26 cellular contexts compared by ENCODE assay signal in the genomic region with DNA sequence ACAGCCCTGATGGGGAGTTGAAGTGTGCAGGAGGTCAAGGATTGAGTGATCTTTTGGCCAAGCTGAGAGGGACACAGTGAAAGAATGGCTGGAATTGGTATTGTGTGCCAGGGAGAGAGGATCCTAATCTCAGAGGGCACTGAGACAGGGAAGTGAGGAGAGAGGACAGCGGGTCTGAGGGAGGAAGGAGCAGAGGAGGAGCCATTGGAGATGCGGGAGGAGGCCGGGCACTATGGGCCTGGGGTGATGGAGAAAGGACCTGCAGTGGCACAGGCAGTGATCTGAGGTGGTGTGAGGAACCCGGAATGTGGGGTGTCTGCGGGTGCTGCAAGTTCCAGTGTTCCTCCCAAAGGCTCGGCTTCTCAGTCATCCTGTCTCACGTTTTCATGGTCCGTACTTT. TPM values are rescaled to one million over a fixed set of nuclear protein-coding genes. Genes with fewer than 3 reads are reported as not detected.
DNase-seq lines count a peak whose midpoint lies in the region; ATAC-seq and TF ChIP-seq lines count a peak whose summit lies in the region.
"Had no signal": no experiment of that assay in that cellular context is flagged by ENCODE, and none has a peak within 500 bp of the region (broad histone marks: within the 10 kb centered on the region; RNA-seq: fewer than 3 reads in every experiment).

No MANE protein-coding gene starts in this region.

- H3K27ac Mint-ChIP-seq in activated naive CD8-positive, alpha-beta T cell treated with anti-CD3 and anti-CD28 coated beads, Interleukin-2, amount 10 ng/mL, durations not matched to agents 7 days and 5 days, result no peak overlapping the region
- H3K27ac Mint-ChIP-seq in naive thymus-derived CD4-positive, alpha-beta T cell, result peak overlapping the region in 7 of 9 donors; percentile 2 to 86 (median 31)

- peak overlapping the region; percentile 29 for H3K4me3 Mint-ChIP-seq in activated naive CD8-positive, alpha-beta T cell treated with anti-CD3 and anti-CD28 coated beads, Interleukin-2, amount 10 ng/mL, durations not matched to agents 7 days and 5 days
- H3K4me3 Mint-ChIP-seq in naive thymus-derived CD4-positive, alpha-beta T cell, result peak overlapping the region in 5 of 10 donors; percentile 6 to 37 (median 7)
- H3K4me3 Mint-ChIP-seq: brain, CD14-positive monocyte, T-cell had no signal

- no peak overlapping the region for H3K9ac ChIP-seq in Karpas-422 (ENCODE audit: low read length)

- WGBS in heart right ventricle, 2 donors, result 95 to 98% methylated on average over 8 of the region's 8 CpGs

- no peaks in the 10 kb centered on the region for H4K20me1 ChIP-seq in Karpas-422 (ENCODE audit: insufficient read depth, low read depth, low read length)

- no peaks in the 10 kb centered on the region for H3K27me3 ChIP-seq in left ventricle myocardium inferior (ENCODE audit: low read depth)
- H3K27me3 ChIP-seq in heart right ventricle, result no peaks in the 10 kb centered on the region
- no peaks in the 10 kb centered on the region for H3K27me3 ChIP-seq in naive thymus-derived CD4-positive, alpha-beta T cell (ENCODE audit: control insufficient read depth in 2 of 2, insufficient read depth in 2 of 2, low read length in 2 of 2)
- no peaks in the 10 kb centered on the region for H3K27me3 ChIP-seq in upper lobe of right lung
- H3K27me3 ChIP-seq in Karpas-422 (ENCODE audit: low read length), result no peaks in the 10 kb centered on the region
- H3K27me3 ChIP-seq: colonic mucosa, gastroesophageal sphincter, neutrophil, Peyer's patch, testis had no signal

- H3K9me2 ChIP-seq in Karpas-422 (replicated peaks; ENCODE audit: insufficient read depth, low read length), result no peaks in the 10 kb centered on the region

- no peaks in the 10 kb centered on the region for H3K27me3 Mint-ChIP-seq in activated naive CD8-positive, alpha-beta T cell treated with anti-CD3 and anti-CD28 coated beads, Interleukin-2, amount 10 ng/mL, durations not matched to agents 7 days and 5 days
- no peaks in the 10 kb centered on the region for H3K27me3 Mint-ChIP-seq in naive thymus-derived CD4-positive, alpha-beta T cell
- H3K27me3 Mint-ChIP-seq: brain, T-cell had no signal

- no peak overlapping the region for H2AFZ ChIP-seq in Karpas-422 (ENCODE audit: low read length)

- POLR2A ChIA-PET in activated naive CD8-positive, alpha-beta T cell treated with anti-CD3 and anti-CD28 coated beads, Interleukin-2, amount 10 ng/mL, durations not matched to agents 7 days and 5 days (lab: Charles Lee), result no interaction called here
- POLR2A ChIA-PET in naive thymus-derived CD4-positive, alpha-beta T cell (lab: Charles Lee), result no interaction called here

- no peaks in the 10 kb centered on the region for H3K9me3 Mint-ChIP-seq in activated naive CD8-positive, alpha-beta T cell treated with anti-CD3 and anti-CD28 coated beads, Interleukin-2, amount 10 ng/mL, durations not matched to agents 7 days and 5 days
- H3K9me3 Mint-ChIP-seq in naive thymus-derived CD4-positive, alpha-beta T cell, result no peaks in the 10 kb centered on the region
- H3K9me3 Mint-ChIP-seq: brain, T-cell had no signal

- ATAC-seq in heart right ventricle, result no peak
- ATAC-seq in activated naive CD8-positive, alpha-beta T cell treated with anti-CD3 and anti-CD28 coated beads, Interleukin-2, amount 10 ng/mL, durations not matched to agents 7 days and 5 days (ENCODE audit: low read depth), result no peak
- no peak for ATAC-seq in naive thymus-derived CD4-positive, alpha-beta T cell
- peak; percentile 17 for ATAC-seq in upper lobe of right lung
- ATAC-seq: gastroesophageal sphincter, lower lobe of right lung, psoas muscle, T-cell had no signal

- no peaks in the 10 kb centered on the region for H3K79me2 ChIP-seq in Karpas-422 (ENCODE audit: low read length)

- intact Hi-C loops in left ventricle myocardium inferior (cut with micrococcal nuclease) (no loop called here), heart right ventricle (cut with DNase I) (no loop called here), upper lobe of right lung (cut with DNase I) (no loop called here)
- intact Hi-C loops in naive thymus-derived CD4-positive, alpha-beta T cell (cut with micrococcal nuclease), result no loop called here

- TF ChIP-seq CTCF in left ventricle myocardium inferior (IDR thresholded peaks at IDR 0.05; ENCODE audit: borderline replicate concordance) (no peak), heart right ventricle (IDR thresholded peaks at IDR 0.05) (no peak), upper lobe of right lung (IDR thresholded peaks at IDR 0.05) (no peak)

- H3K4me3 ChIP-seq in left ventricle myocardium inferior (no peak overlapping the region), heart right ventricle (no peak overlapping the region), upper lobe of right lung (no peak overlapping the region), Karpas-422 (ENCODE audit: low read length) (no peak overlapping the region)
- no peak overlapping the region for H3K4me3 ChIP-seq in naive thymus-derived CD4-positive, alpha-beta T cell (ENCODE audit: low read length)
- H3K4me3 ChIP-seq: colonic mucosa, gastroesophageal sphincter, lower lobe of right lung, Peyer's patch, psoas muscle, testis had no signal

- no peak overlapping the region for H3K4me2 ChIP-seq in Karpas-422 (ENCODE audit: low read depth, low read length, poor library complexity, severe bottlenecking)

- H3K36me3 ChIP-seq in left ventricle myocardium inferior (peaks cover 24% of the 10 kb centered on the region), heart right ventricle (peaks cover 0 to 43% (median 5%) of the 10 kb centered on the region in 9 donors), upper lobe of right lung (no peaks in the 10 kb centered on the region), Karpas-422 (ENCODE audit: insufficient read depth, low read length) (no peaks in the 10 kb centered on the region)
- H3K36me3 ChIP-seq in naive thymus-derived CD4-positive, alpha-beta T cell (ENCODE audit: control insufficient read depth in 2 of 3, insufficient read depth in 3 of 3, low read length in 3 of 3), result peaks cover 0 to 56% (median 9%) of the 10 kb centered on the region in 3 experiments
- H3K36me3 ChIP-seq: colonic mucosa had no signal

- no peak for DNase-seq in left ventricle myocardium inferior
- no peak for DNase-seq in heart right ventricle
- no peak for DNase-seq in activated naive CD8-positive, alpha-beta T cell treated with anti-CD3 and anti-CD28 coated beads, Interleukin-2, amount 10 ng/mL, durations not matched to agents 7 days and 5 days
- no peak for DNase-seq in naive thymus-derived CD4-positive, alpha-beta T cell
- DNase-seq in upper lobe of right lung, result no peak
- DNase-seq in stimulated activated CD8-positive, alpha-beta memory T cell treated with anti-CD3 and anti-CD28 coated beads, Interleukin-4, amount 100 ng/mL, for 48 hours, result no peak
- no peak for DNase-seq in Karpas-422
- no peak for DNase-seq in cerebellar cortex (ENCODE audit: low spot score)
- DNase-seq: activated CD4-positive, alpha-beta T cell treated with anti-CD3 and anti-CD28 coated beads for 48 hours; activated gamma-delta T cell; colonic mucosa; HCEC 1CT; kidney; lower lobe of right lung; NCI-H1048; NCI-H1930; NCI-H526 treated with DMSO at 0.1 percent for 48 hours; Peyer's patch; stimulated activated CD4-positive, alpha-beta T cell treated with anti-CD3 and anti-CD28 coated beads, Interleukin-2, amount 100 ng/mL, for 24 hours; T-cell had no signal

- H3K9me3 ChIP-seq in left ventricle myocardium inferior (replicated peaks) (no peaks in the 10 kb centered on the region), heart right ventricle (no peaks in the 10 kb centered on the region), upper lobe of right lung (no peaks in the 10 kb centered on the region), Karpas-422 (ENCODE audit: low read length) (no peaks in the 10 kb centered on the region)
- no peaks in the 10 kb centered on the region for H3K9me3 ChIP-seq in naive thymus-derived CD4-positive, alpha-beta T cell (ENCODE audit: control insufficient read depth in 2 of 3, low read length in 3 of 3)
- H3K9me3 ChIP-seq: colonic mucosa, gastroesophageal sphincter, lower lobe of right lung, neutrophil, Peyer's patch, psoas muscle, testis had no signal

- H3K36me3 Mint-ChIP-seq in activated naive CD8-positive, alpha-beta T cell treated with anti-CD3 and anti-CD28 coated beads, Interleukin-2, amount 10 ng/mL, durations not matched to agents 7 days and 5 days, result peaks cover 52% of the 10 kb centered on the region
- H3K36me3 Mint-ChIP-seq in naive thymus-derived CD4-positive, alpha-beta T cell, result peaks cover 41 to 62% (median 46%) of the 10 kb centered on the region in 5 donors

- H3K4me1 Mint-ChIP-seq in activated naive CD8-positive, alpha-beta T cell treated with anti-CD3 and anti-CD28 coated beads, Interleukin-2, amount 10 ng/mL, durations not matched to agents 7 days and 5 days, result peaks cover 39% of the 10 kb centered on the region
- H3K4me1 Mint-ChIP-seq in naive thymus-derived CD4-positive, alpha-beta T cell, result peaks cover 44 to 90% (median 67%) of the 10 kb centered on the region in 7 donors

- peaks cover 39% of the 10 kb centered on the region for H3K4me1 ChIP-seq in left ventricle myocardium inferior
- H3K4me1 ChIP-seq in heart right ventricle, result peaks cover 0 to 38% (median 21%) of the 10 kb centered on the region in 9 donors
- peaks cover 0 to 10% of the 10 kb centered on the region in 2 donors for H3K4me1 ChIP-seq in naive thymus-derived CD4-positive, alpha-beta T cell (ENCODE audit: control insufficient read depth in 2 of 2, insufficient read depth in 2 of 2, low read length in 2 of 2)
- H3K4me1 ChIP-seq in upper lobe of right lung, result no peaks in the 10 kb centered on the region
- H3K4me1 ChIP-seq in Karpas-422 (ENCODE audit: low read length), result no peaks in the 10 kb centered on the region
- H3K4me1 ChIP-seq: colonic mucosa, lower lobe of right lung had no signal

- peak overlapping the region; percentile 57 for H3K27ac ChIP-seq in left ventricle myocardium inferior (replicated peaks)
- peak overlapping the region in 3 of 10 donors; percentile 1 to 56 (median 41) for H3K27ac ChIP-seq in heart right ventricle
- no peak overlapping the region for H3K27ac ChIP-seq in naive thymus-derived CD4-positive, alpha-beta T cell (ENCODE audit: low read depth, low read length)
- no peak overlapping the region for H3K27ac ChIP-seq in upper lobe of right lung
- H3K27ac ChIP-seq in Karpas-422 (ENCODE audit: low read length), result no peak overlapping the region
- H3K27ac ChIP-seq: colonic mucosa, lower lobe of right lung, Peyer's patch, psoas muscle had no signal

- CTCF ChIA-PET in naive thymus-derived CD4-positive, alpha-beta T cell (lab: Charles Lee), result no interaction called here

RNA-seq across cellular contexts. Expression of gene RNF144A, which starts 26.8 kb away (rescaled TPM):
- total RNA-seq in left ventricle myocardium inferior, result 17.9 TPM
- total RNA-seq in heart right ventricle, result 10 to 100 TPM in 8 of 10 donors, 1 to 10 TPM in 2; 9.2 to 19.7 (median 11.9) TPM
- 1 to 10 TPM; 3.6 to 4.9 TPM for polyA plus RNA-seq in heart right ventricle
- total RNA-seq in activated naive CD8-positive, alpha-beta T cell treated with anti-CD3 and anti-CD28 coated beads, Interleukin-2, amount 10 ng/mL, durations not matched to agents 7 days and 5 days, result 10 to 100 TPM; 78.7 to 91.1 TPM
- 10 to 100 TPM; 40.0 to 74.4 (median 61.2) TPM for total RNA-seq in naive thymus-derived CD4-positive, alpha-beta T cell
- polyA plus RNA-seq in naive thymus-derived CD4-positive, alpha-beta T cell, result 10 to 100 TPM; 21.2 to 23.5 TPM
- 16.0 TPM for total RNA-seq in upper lobe of right lung
- 0.07 and 0.29 TPM in 2 replicates for total RNA-seq in Karpas-422 (2014; rRNA removed; shearing (Covaris generic); ENCODE audit: low replicate concordance)
